1 cellular context compared by ENCODE assay signal in the genomic region with DNA sequence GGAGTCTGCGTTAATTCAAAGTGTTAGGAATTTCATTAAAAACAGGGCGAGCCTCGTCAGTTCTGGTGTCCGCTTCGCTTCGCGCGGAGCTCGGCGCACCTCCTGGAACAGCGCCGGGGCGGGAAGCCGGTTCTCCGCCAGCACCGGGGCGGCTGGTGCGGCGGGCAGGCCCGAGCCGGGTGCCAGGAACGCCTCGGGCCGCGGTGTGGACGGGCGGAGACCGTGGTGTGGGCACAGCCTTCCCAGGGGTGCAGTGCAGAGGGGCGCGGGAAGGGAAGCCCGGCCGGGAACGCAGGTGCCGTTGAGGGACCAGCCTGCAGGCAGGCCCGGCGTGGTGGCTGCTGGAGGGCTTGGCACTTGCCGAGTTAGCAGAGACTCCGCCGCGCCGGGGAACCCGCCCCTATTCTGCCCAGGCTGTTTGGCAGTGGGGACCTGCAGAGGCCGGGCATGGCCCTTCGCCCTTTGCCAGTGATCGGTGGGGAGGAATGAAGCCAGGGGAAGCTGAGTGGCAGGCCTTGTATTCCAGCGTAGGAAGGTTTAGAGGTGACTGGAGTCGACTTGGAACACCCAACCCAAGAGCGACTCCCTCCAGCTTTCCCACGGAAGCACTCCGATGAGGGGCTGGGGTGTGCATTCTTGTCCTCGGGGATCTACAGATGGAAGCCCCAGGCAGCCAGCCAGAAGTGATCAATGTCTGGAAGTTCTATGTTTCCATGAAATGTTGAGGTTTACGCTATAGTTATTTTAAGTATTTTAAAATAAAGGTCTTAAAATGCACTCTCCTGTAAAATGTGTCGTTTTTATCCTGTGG.
TF ChIP-seq lines count a peak whose summit lies in the region.

No MANE protein-coding gene starts in this region.

TF ChIP-seq in K562, 482 proteins besides CTCF, POLR2A, EP300 and RAD21 (continued from another document and continues in another):
- TF ChIP-seq, protein P1, sequence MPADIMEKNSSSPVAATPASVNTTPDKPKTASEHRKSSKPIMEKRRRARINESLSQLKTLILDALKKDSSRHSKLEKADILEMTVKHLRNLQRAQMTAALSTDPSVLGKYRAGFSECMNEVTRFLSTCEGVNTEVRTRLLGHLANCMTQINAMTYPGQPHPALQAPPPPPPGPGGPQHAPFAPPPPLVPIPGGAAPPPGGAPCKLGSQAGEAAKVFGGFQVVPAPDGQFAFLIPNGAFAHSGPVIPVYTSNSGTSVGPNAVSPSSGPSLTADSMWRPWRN (IDR thresholded peaks at IDR 0.05; ENCODE audit: low read depth), result no peak
- TF ChIP-seq SIN3A (IDR thresholded peaks at IDR 0.05; ENCODE audit: borderline replicate concordance in 2 of 2, control insufficient read depth in 1 of 2, low read depth in 2 of 2, low read length in 2 of 2) (no peak), CEBPG (CRISPR knock-in tag; IDR thresholded peaks at IDR 0.05) (no peak), CEBPG (tag; conservative IDR thresholded peaks at IDR 0.05 in 1 of 2, IDR thresholded peaks at IDR 0.05 in 1 of 2) (no peak), TGIF2 (CRISPR knock-in tag; IDR thresholded peaks at IDR 0.05) (no peak), RFX1 (IDR thresholded peaks at IDR 0.05) (no peak), CEBPB (tag; IDR thresholded peaks at IDR 0.05) (no peak), ZNF212 (CRISPR knock-in tag; IDR thresholded peaks at IDR 0.05) (peak; percentile 20; the same call in 1 of the 2 replicates), MED1 (CRISPR knock-in tag; IDR thresholded peaks at IDR 0.05; ENCODE audit: borderline replicate concordance) (peak; percentile 96), RUNX1 (IDR thresholded peaks at IDR 0.05; ENCODE audit: low read depth) (peak; percentile 27; the same call in 1 of the 2 replicates), ZC3H4 (CRISPR knock-in tag; IDR thresholded peaks at IDR 0.05; ENCODE audit: borderline replicate concordance) (peak; percentile 83), TCF3 (CRISPR knock-in tag; IDR thresholded peaks at IDR 0.05) (0 out of 2 replicates have a peak, but pooled peaks have one; percentile 7), ZNF76 (CRISPR knock-in tag; IDR thresholded peaks at IDR 0.05; ENCODE audit: borderline replicate concordance) (peak; percentile 46; the same call in 1 of the 2 replicates), SAFB (IDR thresholded peaks at IDR 0.05; ENCODE audit: borderline replicate concordance, low read depth, low read length) (0 out of 2 replicates have a peak, but pooled peaks have one; percentile 21), GTF2E2 (tag; IDR thresholded peaks at IDR 0.05) (0 out of 2 replicates have a peak, but pooled peaks have one; percentile 7), TEAD2 (tag; IDR thresholded peaks at IDR 0.05) (no peak), GTF2F1 (IDR thresholded peaks at IDR 0.05; ENCODE audit: low read depth, low read length) (0 out of 2 replicates have a peak, but pooled peaks have one; percentile 23), NONO (IDR thresholded peaks at IDR 0.05; ENCODE audit: low read depth in 2 of 2, low read length in 1 of 2) (0 out of 4 replicates have a peak, but pooled peaks of 1 of the 2 experiments have one; percentile 55), ZNF778 (CRISPR knock-in tag; IDR thresholded peaks at IDR 0.05) (no peak), NR4A1 (CRISPR knock-in tag; IDR thresholded peaks at IDR 0.05) (no peak), NR4A1 (tag; IDR thresholded peaks at IDR 0.05) (peak; percentile 88), ZNF232 (CRISPR knock-in tag; IDR thresholded peaks at IDR 0.05) (no peak), SNRNP70 (optimal IDR thresholded peaks at IDR 0.05; ENCODE audit: low read depth, low read length) (no peak), IRF2 (CRISPR knock-in tag; IDR thresholded peaks at IDR 0.05) (0 out of 2 replicates have a peak, but pooled peaks have one; percentile 53), SMARCB1 (IDR thresholded peaks at IDR 0.05; ENCODE audit: insufficient read length, low read depth) (no peak), RBM39 (optimal IDR thresholded peaks at IDR 0.05; ENCODE audit: low read depth, low read length) (no peak), ZKSCAN1 (IDR thresholded peaks at IDR 0.05; ENCODE audit: low read depth, low read length) (no peak), CHD2 (IDR thresholded peaks at IDR 0.05; ENCODE audit: low read depth, low read length) (no peak; the same call in 1 of the 2 replicates), SMAD4 (CRISPR knock-in tag; conservative IDR thresholded peaks at IDR 0.05) (0 out of 2 replicates have a peak, but pooled peaks have one; percentile 0), FUS (optimal IDR thresholded peaks at IDR 0.05; ENCODE audit: low read depth, low read length) (no peak), HNRNPK (IDR thresholded peaks at IDR 0.05; ENCODE audit: low read depth, low read length, poor library complexity, severe bottlenecking) (no peak), TAF1 (IDR thresholded peaks at IDR 0.05; ENCODE audit: control insufficient read depth, extremely low read depth, insufficient read depth, low read length, severe bottlenecking) (no peak), SIN3B (IDR thresholded peaks at IDR 0.05; ENCODE audit: low read depth) (peak; percentile 50; the same call in 1 of the 2 replicates), ZFX (CRISPR knock-in tag; IDR thresholded peaks at IDR 0.05) (no peak)
- TF ChIP-seq, protein P2, sequence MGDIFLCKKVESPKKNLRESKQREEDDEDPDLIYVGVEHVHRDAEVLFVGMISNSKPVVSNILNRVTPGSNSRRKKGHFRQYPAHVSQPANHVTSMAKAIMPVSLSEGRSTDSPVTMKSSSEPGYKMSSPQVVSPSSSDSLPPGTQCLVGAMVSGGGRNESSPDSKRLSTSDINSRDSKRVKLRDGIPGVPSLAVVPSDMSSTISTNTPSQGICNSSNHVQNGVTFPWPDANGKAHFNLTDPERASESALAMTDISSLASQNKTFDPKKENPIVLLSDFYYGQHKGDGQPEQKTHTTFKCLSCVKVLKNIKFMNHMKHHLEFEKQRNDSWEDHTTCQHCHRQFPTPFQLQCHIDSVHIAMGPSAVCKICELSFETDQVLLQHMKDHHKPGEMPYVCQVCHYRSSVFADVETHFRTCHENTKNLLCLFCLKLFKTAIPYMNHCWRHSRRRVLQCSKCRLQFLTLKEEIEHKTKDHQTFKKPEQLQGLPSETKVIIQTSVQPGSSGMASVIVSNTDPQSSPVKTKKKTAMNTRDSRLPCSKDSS (IDR thresholded peaks at IDR 0.05; ENCODE audit: low read depth, partially characterized antibody), result no peak
- TF ChIP-seq, protein P3, sequence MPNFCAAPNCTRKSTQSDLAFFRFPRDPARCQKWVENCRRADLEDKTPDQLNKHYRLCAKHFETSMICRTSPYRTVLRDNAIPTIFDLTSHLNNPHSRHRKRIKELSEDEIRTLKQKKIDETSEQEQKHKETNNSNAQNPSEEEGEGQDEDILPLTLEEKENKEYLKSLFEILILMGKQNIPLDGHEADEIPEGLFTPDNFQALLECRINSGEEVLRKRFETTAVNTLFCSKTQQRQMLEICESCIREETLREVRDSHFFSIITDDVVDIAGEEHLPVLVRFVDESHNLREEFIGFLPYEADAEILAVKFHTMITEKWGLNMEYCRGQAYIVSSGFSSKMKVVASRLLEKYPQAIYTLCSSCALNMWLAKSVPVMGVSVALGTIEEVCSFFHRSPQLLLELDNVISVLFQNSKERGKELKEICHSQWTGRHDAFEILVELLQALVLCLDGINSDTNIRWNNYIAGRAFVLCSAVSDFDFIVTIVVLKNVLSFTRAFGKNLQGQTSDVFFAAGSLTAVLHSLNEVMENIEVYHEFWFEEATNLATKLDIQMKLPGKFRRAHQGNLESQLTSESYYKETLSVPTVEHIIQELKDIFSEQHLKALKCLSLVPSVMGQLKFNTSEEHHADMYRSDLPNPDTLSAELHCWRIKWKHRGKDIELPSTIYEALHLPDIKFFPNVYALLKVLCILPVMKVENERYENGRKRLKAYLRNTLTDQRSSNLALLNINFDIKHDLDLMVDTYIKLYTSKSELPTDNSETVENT (CRISPR knock-in tag; IDR thresholded peaks at IDR 0.05), result peak; percentile 28; the same call in 1 of the 2 replicates
- TF ChIP-seq, protein P4, sequence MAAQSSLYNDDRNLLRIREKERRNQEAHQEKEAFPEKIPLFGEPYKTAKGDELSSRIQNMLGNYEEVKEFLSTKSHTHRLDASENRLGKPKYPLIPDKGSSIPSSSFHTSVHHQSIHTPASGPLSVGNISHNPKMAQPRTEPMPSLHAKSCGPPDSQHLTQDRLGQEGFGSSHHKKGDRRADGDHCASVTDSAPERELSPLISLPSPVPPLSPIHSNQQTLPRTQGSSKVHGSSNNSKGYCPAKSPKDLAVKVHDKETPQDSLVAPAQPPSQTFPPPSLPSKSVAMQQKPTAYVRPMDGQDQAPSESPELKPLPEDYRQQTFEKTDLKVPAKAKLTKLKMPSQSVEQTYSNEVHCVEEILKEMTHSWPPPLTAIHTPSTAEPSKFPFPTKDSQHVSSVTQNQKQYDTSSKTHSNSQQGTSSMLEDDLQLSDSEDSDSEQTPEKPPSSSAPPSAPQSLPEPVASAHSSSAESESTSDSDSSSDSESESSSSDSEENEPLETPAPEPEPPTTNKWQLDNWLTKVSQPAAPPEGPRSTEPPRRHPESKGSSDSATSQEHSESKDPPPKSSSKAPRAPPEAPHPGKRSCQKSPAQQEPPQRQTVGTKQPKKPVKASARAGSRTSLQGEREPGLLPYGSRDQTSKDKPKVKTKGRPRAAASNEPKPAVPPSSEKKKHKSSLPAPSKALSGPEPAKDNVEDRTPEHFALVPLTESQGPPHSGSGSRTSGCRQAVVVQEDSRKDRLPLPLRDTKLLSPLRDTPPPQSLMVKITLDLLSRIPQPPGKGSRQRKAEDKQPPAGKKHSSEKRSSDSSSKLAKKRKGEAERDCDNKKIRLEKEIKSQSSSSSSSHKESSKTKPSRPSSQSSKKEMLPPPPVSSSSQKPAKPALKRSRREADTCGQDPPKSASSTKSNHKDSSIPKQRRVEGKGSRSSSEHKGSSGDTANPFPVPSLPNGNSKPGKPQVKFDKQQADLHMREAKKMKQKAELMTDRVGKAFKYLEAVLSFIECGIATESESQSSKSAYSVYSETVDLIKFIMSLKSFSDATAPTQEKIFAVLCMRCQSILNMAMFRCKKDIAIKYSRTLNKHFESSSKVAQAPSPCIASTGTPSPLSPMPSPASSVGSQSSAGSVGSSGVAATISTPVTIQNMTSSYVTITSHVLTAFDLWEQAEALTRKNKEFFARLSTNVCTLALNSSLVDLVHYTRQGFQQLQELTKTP (IDR thresholded peaks at IDR 0.05; ENCODE audit: low read depth in 1 of 2, partially characterized antibody in 2 of 2), result no peak
- TF ChIP-seq, protein P5, sequence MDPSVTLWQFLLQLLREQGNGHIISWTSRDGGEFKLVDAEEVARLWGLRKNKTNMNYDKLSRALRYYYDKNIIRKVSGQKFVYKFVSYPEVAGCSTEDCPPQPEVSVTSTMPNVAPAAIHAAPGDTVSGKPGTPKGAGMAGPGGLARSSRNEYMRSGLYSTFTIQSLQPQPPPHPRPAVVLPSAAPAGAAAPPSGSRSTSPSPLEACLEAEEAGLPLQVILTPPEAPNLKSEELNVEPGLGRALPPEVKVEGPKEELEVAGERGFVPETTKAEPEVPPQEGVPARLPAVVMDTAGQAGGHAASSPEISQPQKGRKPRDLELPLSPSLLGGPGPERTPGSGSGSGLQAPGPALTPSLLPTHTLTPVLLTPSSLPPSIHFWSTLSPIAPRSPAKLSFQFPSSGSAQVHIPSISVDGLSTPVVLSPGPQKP (CRISPR knock-in tag; IDR thresholded peaks at IDR 0.05), result no peak
- TF ChIP-seq, protein P6, sequence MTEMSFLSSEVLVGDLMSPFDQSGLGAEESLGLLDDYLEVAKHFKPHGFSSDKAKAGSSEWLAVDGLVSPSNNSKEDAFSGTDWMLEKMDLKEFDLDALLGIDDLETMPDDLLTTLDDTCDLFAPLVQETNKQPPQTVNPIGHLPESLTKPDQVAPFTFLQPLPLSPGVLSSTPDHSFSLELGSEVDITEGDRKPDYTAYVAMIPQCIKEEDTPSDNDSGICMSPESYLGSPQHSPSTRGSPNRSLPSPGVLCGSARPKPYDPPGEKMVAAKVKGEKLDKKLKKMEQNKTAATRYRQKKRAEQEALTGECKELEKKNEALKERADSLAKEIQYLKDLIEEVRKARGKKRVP (CRISPR knock-in tag; IDR thresholded peaks at IDR 0.05), result no peak
- TF ChIP-seq, protein P7, sequence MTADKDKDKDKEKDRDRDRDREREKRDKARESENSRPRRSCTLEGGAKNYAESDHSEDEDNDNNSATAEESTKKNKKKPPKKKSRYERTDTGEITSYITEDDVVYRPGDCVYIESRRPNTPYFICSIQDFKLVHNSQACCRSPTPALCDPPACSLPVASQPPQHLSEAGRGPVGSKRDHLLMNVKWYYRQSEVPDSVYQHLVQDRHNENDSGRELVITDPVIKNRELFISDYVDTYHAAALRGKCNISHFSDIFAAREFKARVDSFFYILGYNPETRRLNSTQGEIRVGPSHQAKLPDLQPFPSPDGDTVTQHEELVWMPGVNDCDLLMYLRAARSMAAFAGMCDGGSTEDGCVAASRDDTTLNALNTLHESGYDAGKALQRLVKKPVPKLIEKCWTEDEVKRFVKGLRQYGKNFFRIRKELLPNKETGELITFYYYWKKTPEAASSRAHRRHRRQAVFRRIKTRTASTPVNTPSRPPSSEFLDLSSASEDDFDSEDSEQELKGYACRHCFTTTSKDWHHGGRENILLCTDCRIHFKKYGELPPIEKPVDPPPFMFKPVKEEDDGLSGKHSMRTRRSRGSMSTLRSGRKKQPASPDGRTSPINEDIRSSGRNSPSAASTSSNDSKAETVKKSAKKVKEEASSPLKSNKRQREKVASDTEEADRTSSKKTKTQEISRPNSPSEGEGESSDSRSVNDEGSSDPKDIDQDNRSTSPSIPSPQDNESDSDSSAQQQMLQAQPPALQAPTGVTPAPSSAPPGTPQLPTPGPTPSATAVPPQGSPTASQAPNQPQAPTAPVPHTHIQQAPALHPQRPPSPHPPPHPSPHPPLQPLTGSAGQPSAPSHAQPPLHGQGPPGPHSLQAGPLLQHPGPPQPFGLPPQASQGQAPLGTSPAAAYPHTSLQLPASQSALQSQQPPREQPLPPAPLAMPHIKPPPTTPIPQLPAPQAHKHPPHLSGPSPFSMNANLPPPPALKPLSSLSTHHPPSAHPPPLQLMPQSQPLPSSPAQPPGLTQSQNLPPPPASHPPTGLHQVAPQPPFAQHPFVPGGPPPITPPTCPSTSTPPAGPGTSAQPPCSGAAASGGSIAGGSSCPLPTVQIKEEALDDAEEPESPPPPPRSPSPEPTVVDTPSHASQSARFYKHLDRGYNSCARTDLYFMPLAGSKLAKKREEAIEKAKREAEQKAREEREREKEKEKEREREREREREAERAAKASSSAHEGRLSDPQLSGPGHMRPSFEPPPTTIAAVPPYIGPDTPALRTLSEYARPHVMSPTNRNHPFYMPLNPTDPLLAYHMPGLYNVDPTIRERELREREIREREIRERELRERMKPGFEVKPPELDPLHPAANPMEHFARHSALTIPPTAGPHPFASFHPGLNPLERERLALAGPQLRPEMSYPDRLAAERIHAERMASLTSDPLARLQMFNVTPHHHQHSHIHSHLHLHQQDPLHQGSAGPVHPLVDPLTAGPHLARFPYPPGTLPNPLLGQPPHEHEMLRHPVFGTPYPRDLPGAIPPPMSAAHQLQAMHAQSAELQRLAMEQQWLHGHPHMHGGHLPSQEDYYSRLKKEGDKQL (CRISPR knock-in tag; IDR thresholded peaks at IDR 0.05; ENCODE audit: borderline replicate concordance), result 0 out of 2 replicates have a peak, but pooled peaks have one; percentile 52
- TF ChIP-seq, protein P8, sequence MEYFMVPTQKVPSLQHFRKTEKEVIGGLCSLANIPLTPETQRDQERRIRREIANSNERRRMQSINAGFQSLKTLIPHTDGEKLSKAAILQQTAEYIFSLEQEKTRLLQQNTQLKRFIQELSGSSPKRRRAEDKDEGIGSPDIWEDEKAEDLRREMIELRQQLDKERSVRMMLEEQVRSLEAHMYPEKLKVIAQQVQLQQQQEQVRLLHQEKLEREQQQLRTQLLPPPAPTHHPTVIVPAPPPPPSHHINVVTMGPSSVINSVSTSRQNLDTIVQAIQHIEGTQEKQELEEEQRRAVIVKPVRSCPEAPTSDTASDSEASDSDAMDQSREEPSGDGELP (CRISPR knock-in tag; IDR thresholded peaks at IDR 0.05; ENCODE audit: borderline replicate concordance), result no peak
